In the genomic region with DNA sequence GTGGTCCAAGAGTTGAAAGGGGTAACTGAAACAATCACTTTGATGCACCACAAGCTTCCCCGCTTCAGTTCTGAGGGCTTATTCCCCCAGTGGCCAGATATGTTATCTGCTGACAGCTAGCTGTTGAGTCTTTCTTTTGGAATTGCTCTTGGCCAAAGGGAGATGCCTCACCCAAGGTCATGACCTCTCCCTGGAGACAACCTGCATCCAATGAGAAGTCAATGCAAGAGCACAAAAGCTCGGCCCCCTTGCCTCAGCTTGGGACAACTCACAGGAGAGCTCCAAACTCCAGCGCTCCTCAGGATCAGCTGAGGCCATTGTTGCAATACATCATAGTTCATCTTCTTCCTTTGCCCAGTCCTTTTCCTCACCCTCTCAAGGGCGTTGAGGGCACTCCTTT, we compare ENCODE assay signal across 17 cellular contexts. TPM values are rescaled to one million over a fixed set of nuclear protein-coding genes. Genes with fewer than 3 reads are reported as not detected.
DNase-seq lines count a peak whose midpoint lies in the region; ATAC-seq and TF ChIP-seq lines count a peak whose summit lies in the region.
"Had no signal": no experiment of that assay in that cellular context is flagged by ENCODE, and none has a peak within 500 bp of the region (broad histone marks: within the 10 kb centered on the region; RNA-seq: fewer than 3 reads in every experiment).

No MANE protein-coding gene starts in this region.

- ATAC-seq in Right ventricle myocardium superior (ENCODE audit: poor library complexity) = peak; percentile 89
- peak; percentile 71 to 82 for ATAC-seq in right cardiac atrium
- peak; percentile 38 for ATAC-seq in aorta (ENCODE audit: low FRiP score)

- intact Hi-C loops in Right ventricle myocardium superior (cut with DNase I) = no loop called here
- intact Hi-C loops in right cardiac atrium (cut with DNase I) = no loop called here
- intact Hi-C loops in aorta (cut with DNase I) = no loop called here

- H3K36me3 ChIP-seq in brain microvascular endothelial cell (replicated peaks) (no peaks in the 10 kb centered on the region), aorta (ENCODE audit: control insufficient read depth in 1 of 2, insufficient read depth in 2 of 2, low read length in 1 of 2) (no peaks in the 10 kb centered on the region)
- H3K36me3 ChIP-seq: Peyer's patch had no signal

- no peak for DNase-seq in brain microvascular endothelial cell
- peak; percentile 72 for DNase-seq in Right ventricle myocardium superior
- peak; percentile 62 to 80 (median 68) for DNase-seq in right cardiac atrium
- DNase-seq in aorta = peak; percentile 53 to 73
- no peak for DNase-seq in iPS-NIHi7 (ENCODE audit: extremely low spot score)
- no peak for DNase-seq in activated effector memory CD4-positive, alpha-beta T cell treated with anti-CD3 and anti-CD28 coated beads, Interleukin-2, amount 50 U/mL, for 16 hours
- DNase-seq in SW480 (ENCODE audit: low spot score) = no peak
- DNase-seq: CD4-positive, CD25-positive, alpha-beta regulatory T cell; GOT3; HCEC 1CT; Karpas-422; NCI-H1694; NCI-H2081; NCI-H2171 treated with DMSO at 0.1 percent for 48 hours; NCI-H524 treated with DMSO at 0.1 percent for 48 hours; NCI-H82; Peyer's patch had no signal

- H3K9me3 ChIP-seq in right cardiac atrium (ENCODE audit: control insufficient read depth, low read length) (no peaks in the 10 kb centered on the region), aorta (ENCODE audit: control insufficient read depth, low read length) (no peaks in the 10 kb centered on the region)

- WGBS in right cardiac atrium = 61% methylated on average over 4 of the region's 4 CpGs
- 67 to 76% methylated on average over 4 of the region's 4 CpGs for WGBS in aorta, 2 donors

- H3K4me1 ChIP-seq in right cardiac atrium (ENCODE audit: control insufficient read depth, insufficient read depth, low read length) (peaks cover 3% of the 10 kb centered on the region), aorta (ENCODE audit: control insufficient read depth in 1 of 2, insufficient read depth in 2 of 2, low read length in 2 of 2) (no peaks in the 10 kb centered on the region)
- H3K4me1 ChIP-seq: Peyer's patch had no signal

- in situ Hi-C loops in brain microvascular endothelial cell (cut with HindIII; ENCODE audit: low pct_ligation_motif_present, low sequenced_read_pairs) = no loop called here

- H3K4me3 ChIP-seq in brain microvascular endothelial cell (ENCODE audit: low read depth, low read length) (no peak overlapping the region), right cardiac atrium (ENCODE audit: low read length) (no peak overlapping the region), aorta (ENCODE audit: low read length in 2 of 2) (no peak overlapping the region)
- H3K4me3 ChIP-seq: Peyer's patch had no signal

- no peaks in the 10 kb centered on the region for H3K27me3 ChIP-seq in brain microvascular endothelial cell (replicated peaks)
- H3K27me3 ChIP-seq in right cardiac atrium (ENCODE audit: control insufficient read depth, insufficient read depth) = no peaks in the 10 kb centered on the region
- peaks cover 0 to 4% of the 10 kb centered on the region in 2 donors for H3K27me3 ChIP-seq in aorta (ENCODE audit: control insufficient read depth in 1 of 2, insufficient read depth in 2 of 2, low read length in 1 of 2)
- H3K27me3 ChIP-seq: Peyer's patch had no signal

- H3K27ac ChIP-seq in brain microvascular endothelial cell (no peak overlapping the region), right cardiac atrium (ENCODE audit: low read length) (no peak overlapping the region), aorta (ENCODE audit: low read depth in 1 of 2, low read length in 2 of 2) (no peak overlapping the region)
- H3K27ac ChIP-seq: Peyer's patch had no signal

- peak; percentile 7 for TF ChIP-seq CTCF in brain microvascular endothelial cell (IDR thresholded peaks at IDR 0.05; ENCODE audit: low read depth, low read length, missing control alignments)

RNA-seq across cellular contexts. Expression of a gene that starts 31.0 kb away (rescaled TPM):
- 37.5 TPM for total RNA-seq in Right ventricle myocardium superior
- total RNA-seq in right cardiac atrium = 100 to 1,000 TPM in 1 of 4 donors, 10 to 100 TPM in 3; 31.3 to 462 (median 41.8) TPM
- 38.8 TPM for polyA plus RNA-seq in right cardiac atrium
- 1,000 to 10,000 TPM in 1 of 2 donors, 100 to 1,000 TPM in 1; 270 to 1,398 TPM for total RNA-seq in aorta
- polyA plus RNA-seq in aorta = 10 to 100 TPM in 1 of 2 donors, 1 to 10 TPM in 1; 9.8 to 24.1 TPM

Comparison
In these comparisons a context has a peak if more than half of its experiments do, and no peak if none do; other contexts are left out.
1. DNase-seq: peak in Right ventricle myocardium superior (single experiment), right cardiac atrium (3 of 3) and aorta (2 of 2); none in brain microvascular endothelial cell (single experiment), iPS-NIHi7 (single experiment), activated effector memory CD4-positive, alpha-beta T cell treated with anti-CD3 and anti-CD28 coated beads, Interleukin-2, amount 50 U/mL, for 16 hours (single experiment) and SW480 (single experiment).
2. ATAC-seq: peak in every context shown above with its lines; median percentile 89 in Right ventricle myocardium superior; 76 in right cardiac atrium; 38 in aorta.